In the genomic region with DNA sequence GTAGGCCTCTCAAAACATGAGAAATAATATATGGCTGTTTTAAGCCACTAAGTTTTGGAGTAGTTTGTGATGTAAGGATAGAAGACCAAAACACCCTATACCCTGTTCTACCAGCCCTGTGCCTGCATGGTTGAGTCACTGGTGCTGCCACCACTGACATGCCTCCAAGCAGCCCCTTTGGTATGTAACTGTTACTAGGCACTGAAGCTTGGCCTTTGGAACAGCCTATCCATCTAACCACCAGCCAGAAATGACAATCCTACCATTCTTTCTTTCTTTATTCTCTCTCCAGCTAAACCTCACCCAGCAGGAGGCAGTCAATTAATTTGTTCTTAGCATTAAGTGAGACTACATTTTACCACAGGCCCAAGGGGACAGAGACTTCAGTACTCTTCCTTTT, we compare ENCODE assay signal across 1 cellular context.
TF ChIP-seq lines count a peak whose summit lies in the region.

No MANE protein-coding gene starts in this region.

TF ChIP-seq in GM23338, 12 proteins besides CTCF, POLR2A, EP300 and RAD21 (continued from another document):
- TF ChIP-seq ZNF462 (CRISPR knock-in tag; IDR thresholded peaks at IDR 0.05) = no peak
- TF ChIP-seq NANOG (IDR thresholded peaks at IDR 0.05; ENCODE audit: borderline replicate concordance) = no peak
- TF ChIP-seq EZH2phosphoT487 (IDR thresholded peaks at IDR 0.05; ENCODE audit: unreplicated experiment) = no peak
- TF ChIP-seq EZH2 (IDR thresholded peaks at IDR 0.05; ENCODE audit: low read depth, unreplicated experiment) = no peak
- TF ChIP-seq REST (IDR thresholded peaks at IDR 0.05; ENCODE audit: unreplicated experiment) = no peak
